Comparison of ENCODE assay signal across 21 cellular contexts in the genomic region with DNA sequence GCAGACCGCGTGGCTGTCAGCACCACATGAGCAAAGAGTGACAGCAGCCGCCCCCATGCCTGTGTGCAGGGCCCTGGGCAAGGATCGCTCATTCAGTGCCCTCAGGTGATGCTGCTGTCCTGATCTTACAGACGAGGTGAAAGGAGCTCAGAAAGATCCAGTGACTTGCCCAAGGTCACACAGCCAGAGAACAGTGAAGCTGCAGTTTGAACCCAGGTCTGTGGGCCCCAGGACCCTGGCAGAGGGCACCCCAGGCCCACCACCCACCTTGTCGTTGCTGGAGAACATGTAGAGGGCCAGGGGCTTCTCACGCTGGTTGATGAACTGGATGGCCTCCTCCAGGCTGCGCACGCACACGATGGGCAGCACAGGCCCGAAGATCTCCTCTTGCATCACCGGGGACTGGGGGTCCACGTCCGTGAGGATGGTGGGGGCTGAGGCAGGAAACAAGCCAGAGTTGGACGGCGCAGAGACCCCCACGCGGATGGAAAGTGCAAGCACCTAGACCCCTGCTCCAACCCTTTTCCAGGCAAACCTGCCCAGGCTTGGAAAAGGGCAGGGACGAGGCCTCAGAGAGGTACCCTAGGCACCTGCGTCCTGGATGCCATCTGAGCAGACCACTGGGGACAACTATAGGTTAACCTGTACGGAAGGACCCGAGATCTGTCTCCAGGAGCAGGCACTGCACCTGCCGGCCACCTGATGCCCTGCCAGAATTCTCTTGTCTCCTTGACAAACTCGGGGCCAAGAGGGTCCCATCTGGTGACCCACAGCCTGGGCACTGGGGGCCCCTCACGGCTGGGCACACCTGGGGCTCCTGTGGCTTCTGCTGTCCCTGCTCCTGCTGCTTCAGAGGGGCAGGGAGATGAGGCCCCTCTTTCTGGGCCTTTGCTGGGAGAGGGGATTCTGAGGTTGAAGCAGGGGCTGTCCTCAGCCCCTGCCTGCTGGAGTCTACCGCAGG. TPM values are rescaled to one million over a fixed set of nuclear protein-coding genes. Genes with fewer than 3 reads are reported as not detected.
"Had no signal": no experiment of that assay in that cellular context is flagged by ENCODE, and none has a peak within 500 bp of the region (broad histone marks: within the 10 kb centered on the region; RNA-seq: fewer than 3 reads in every experiment).

No MANE protein-coding gene starts in this region.

- DNase-seq: IMR-90, Karpas-422, KG1, MG63, NCI-H1092, NCI-H1105 treated with DMSO at 0.1 percent for 48 hours, NCI-H1417 treated with DMSO at 0.1 percent for 48 hours, NCI-H187, NCI-H2029, NCI-H2081 treated with DMSO at 0.1 percent for 48 hours, NCI-H2171, NCI-H226, NCI-H446, NCI-H510A, NCI-H524 treated with DMSO at 0.1 percent for 48 hours, NCI-H69, NCI-H774, RPMI8226, SHP77 treated with DMSO at 0.1 percent for 48 hours, SJCRH30 had no signal

- H3K27ac ChIP-seq: SJCRH30 had no signal

- ATAC-seq: SK-N-SH treated with all-trans-retinoic acid at 6 μM for 48 hours had no signal

RNA-seq across cellular contexts. Expression of gene ALDH3A1, which starts 8.6 kb away (rescaled TPM):
- total RNA-seq: IMR-90, SJCRH30 had no signal

RNA-seq across cellular contexts. Expression of gene SLC47A2, which starts 23.1 kb away (rescaled TPM):
- total RNA-seq: IMR-90, SJCRH30 had no signal
